ENCODE assay signal across 8 cellular contexts in genomic region chr2:97936199-97936598, GRCh38. TPM values are rescaled to one million over a fixed set of nuclear protein-coding genes. Genes with fewer than 3 reads are reported as not detected.
DNase-seq lines count a peak whose midpoint lies in the region; ATAC-seq and TF ChIP-seq lines count a peak whose summit lies in the region.

No MANE protein-coding gene starts in this region.

- DNase-seq in MM.1S (peak; percentile 15), T-helper 17 cell (no peak), neural progenitor cell (ENCODE audit: low spot score) (peak; percentile 67), endothelial cell (ENCODE audit: low spot score) (no peak)
- no peak for DNase-seq in CD8-positive, alpha-beta T cell
- no peak for DNase-seq in effector CD4-positive, alpha-beta T cell

- peaks cover 63% of the 10 kb centered on the region for H3K79me2 ChIP-seq in MM.1S (ENCODE audit: low read length)
- H3K79me2 ChIP-seq in neural progenitor cell (ENCODE audit: low read depth) = peaks cover 75% of the 10 kb centered on the region

- H3K9ac ChIP-seq in MM.1S (ENCODE audit: low read length) (no peak overlapping the region), neural progenitor cell (no peak overlapping the region)

- TF ChIP-seq CTCF in MM.1S (IDR thresholded peaks at IDR 0.05; ENCODE audit: low read length) = no peak
- no peak for TF ChIP-seq CTCF in neural progenitor cell (IDR thresholded peaks at IDR 0.05)
- TF ChIP-seq CTCF in CD8-positive, alpha-beta T cell (IDR thresholded peaks at IDR 0.05) = no peak
- no peak for TF ChIP-seq CTCF in endothelial cell (IDR thresholded peaks at IDR 0.05; ENCODE audit: unreplicated experiment)

- H3K4me3 Mint-ChIP-seq in T-helper 17 cell = no peak overlapping the region
- H3K4me3 Mint-ChIP-seq in neural progenitor cell = peak overlapping the region; percentile 24
- no peak overlapping the region for H3K4me3 Mint-ChIP-seq in CD8-positive, alpha-beta T cell
- no peak overlapping the region for H3K4me3 Mint-ChIP-seq in endothelial cell (ENCODE audit: unreplicated experiment)

- no peak overlapping the region for H3K27ac ChIP-seq in MM.1S (ENCODE audit: low read length)
- H3K27ac ChIP-seq in neural progenitor cell = no peak overlapping the region
- H3K27ac ChIP-seq in CD8-positive, alpha-beta T cell (ENCODE audit: low read depth, low read length) = no peak overlapping the region

- no peak overlapping the region for H3K4me2 ChIP-seq in MM.1S (ENCODE audit: low read depth, low read length)
- H3K4me2 ChIP-seq in neural progenitor cell = peak overlapping the region; percentile 61

- CTCF ChIA-PET in CD8-positive, alpha-beta T cell (lab: Charles Lee) = no interaction called here

- peak overlapping the region; percentile 11 for H3K27ac Mint-ChIP-seq in T-helper 17 cell
- H3K27ac Mint-ChIP-seq in neural progenitor cell = no peak overlapping the region
- no peak overlapping the region for H3K27ac Mint-ChIP-seq in CD8-positive, alpha-beta T cell
- H3K27ac Mint-ChIP-seq in endothelial cell (ENCODE audit: unreplicated experiment) = no peak overlapping the region

- H3K4me1 ChIP-seq in MM.1S (ENCODE audit: low read length) (peaks cover 23% of the 10 kb centered on the region), neural progenitor cell (peaks cover 14% of the 10 kb centered on the region)
- H3K4me1 ChIP-seq in CD8-positive, alpha-beta T cell (ENCODE audit: insufficient read depth, low read length) = peaks cover 18% of the 10 kb centered on the region

- H3K4me3 ChIP-seq in MM.1S (ENCODE audit: low read length) = no peak overlapping the region
- H3K4me3 ChIP-seq in neural progenitor cell = peak overlapping the region; percentile 17
- H3K4me3 ChIP-seq in CD8-positive, alpha-beta T cell (ENCODE audit: low read depth, low read length) = no peak overlapping the region

- intact Hi-C loops in CD8-positive, alpha-beta T cell (cut with DNase I, micrococcal nuclease) = no loop called here

- H4K20me1 ChIP-seq in MM.1S (ENCODE audit: insufficient read depth, low read length) = no peaks in the 10 kb centered on the region
- H4K20me1 ChIP-seq in neural progenitor cell (ENCODE audit: low read depth) = peaks cover 43% of the 10 kb centered on the region

- H2AFZ ChIP-seq in MM.1S (ENCODE audit: low read length) (no peak overlapping the region), neural progenitor cell (replicated peaks) (no peak overlapping the region)

- H3K27me3 ChIP-seq in MM.1S (replicated peaks; ENCODE audit: insufficient read depth, low read length) (no peaks in the 10 kb centered on the region), neural progenitor cell (no peaks in the 10 kb centered on the region)
- no peaks in the 10 kb centered on the region for H3K27me3 ChIP-seq in CD8-positive, alpha-beta T cell (ENCODE audit: insufficient read depth, low read length)

- H3K27me3 Mint-ChIP-seq in T-helper 17 cell (no peaks in the 10 kb centered on the region), neural progenitor cell (ENCODE audit: insufficient read depth, low read depth) (no peaks in the 10 kb centered on the region), endothelial cell (ENCODE audit: unreplicated experiment) (no peaks in the 10 kb centered on the region)
- H3K27me3 Mint-ChIP-seq in CD8-positive, alpha-beta T cell (ENCODE audit: low read depth) = no peaks in the 10 kb centered on the region

- no peaks in the 10 kb centered on the region for H3K36me3 ChIP-seq in MM.1S (replicated peaks; ENCODE audit: insufficient read depth, low read length)
- H3K36me3 ChIP-seq in neural progenitor cell = no peaks in the 10 kb centered on the region
- H3K36me3 ChIP-seq in CD8-positive, alpha-beta T cell (ENCODE audit: insufficient read depth, low read length) = no peaks in the 10 kb centered on the region

- peak; percentile 71 for ATAC-seq in GM21447 (IDR thresholded peaks at IDR 0.05; ENCODE audit: unreplicated experiment)
- no peak for ATAC-seq in T-helper 17 cell
- no peak for ATAC-seq in HG02588 (IDR thresholded peaks at IDR 0.05; ENCODE audit: unreplicated experiment)
- ATAC-seq in CD8-positive, alpha-beta T cell = no peak

- H3K9me3 Mint-ChIP-seq in neural progenitor cell = peaks cover 19% of the 10 kb centered on the region
- H3K9me3 Mint-ChIP-seq in CD8-positive, alpha-beta T cell = peaks cover 2% of the 10 kb centered on the region
- H3K9me3 Mint-ChIP-seq in endothelial cell (ENCODE audit: unreplicated experiment) = no peaks in the 10 kb centered on the region

- H3K9me2 ChIP-seq in MM.1S (replicated peaks; ENCODE audit: insufficient read depth, low read length) = no peaks in the 10 kb centered on the region

- H3F3A ChIP-seq in MM.1S (ENCODE audit: insufficient read depth, low read length) = peaks cover 6% of the 10 kb centered on the region; the same call in 1 of the 2 replicates
- H3F3A ChIP-seq in neural progenitor cell (ENCODE audit: low read depth) = peaks cover 8% of the 10 kb centered on the region

- POLR2A ChIA-PET in CD8-positive, alpha-beta T cell (lab: Charles Lee) = no interaction called here

- H3K36me3 Mint-ChIP-seq in T-helper 17 cell (ENCODE audit: low read depth) (no peaks in the 10 kb centered on the region), neural progenitor cell (peaks cover 8% of the 10 kb centered on the region), endothelial cell (ENCODE audit: low read depth, unreplicated experiment) (no peaks in the 10 kb centered on the region)
- H3K36me3 Mint-ChIP-seq in CD8-positive, alpha-beta T cell = peaks cover 3% of the 10 kb centered on the region

- no peaks in the 10 kb centered on the region for H3K9me3 ChIP-seq in MM.1S (replicated peaks; ENCODE audit: insufficient read depth, low read length)
- H3K9me3 ChIP-seq in T-helper 17 cell (ENCODE audit: control insufficient read depth, low read length, poor library complexity, severe bottlenecking) = no peaks in the 10 kb centered on the region
- H3K9me3 ChIP-seq in neural progenitor cell (ENCODE audit: low read depth) = no peaks in the 10 kb centered on the region
- no peaks in the 10 kb centered on the region for H3K9me3 ChIP-seq in CD8-positive, alpha-beta T cell (ENCODE audit: low read length)

- H3K4me1 Mint-ChIP-seq in T-helper 17 cell = peaks cover 53% of the 10 kb centered on the region
- peaks cover 29% of the 10 kb centered on the region for H3K4me1 Mint-ChIP-seq in neural progenitor cell
- peaks cover 79% of the 10 kb centered on the region for H3K4me1 Mint-ChIP-seq in CD8-positive, alpha-beta T cell (ENCODE audit: low read depth)
- H3K4me1 Mint-ChIP-seq in endothelial cell (ENCODE audit: unreplicated experiment) = peaks cover 16% of the 10 kb centered on the region

RNA-seq across cellular contexts. Expression of gene TMEM131, which starts 59.5 kb away (rescaled TPM):
- total RNA-seq in T-helper 17 cell (10 to 100 TPM; 41.0 to 43.2 TPM), neural progenitor cell (ENCODE audit: low replicate concordance) (25.4 and 59.4 TPM in 2 replicates), endothelial cell (ENCODE audit: unreplicated experiment) (31.7 TPM)
- 10 to 100 TPM; 26.8 to 31.5 TPM for total RNA-seq in CD8-positive, alpha-beta T cell

Comparison
In these comparisons a context has a peak if more than half of its experiments do, and no peak if none do; other contexts are left out.
1. DNase-seq: peak in MM.1S (single experiment) and neural progenitor cell (single experiment); none in T-helper 17 cell (0 of 3), CD8-positive, alpha-beta T cell (0 of 7), endothelial cell (single experiment) and effector CD4-positive, alpha-beta T cell (single experiment).